21 cellular contexts compared by ENCODE assay signal in genomic region chr10:28637346-28637745, GRCh38. TPM values are rescaled to one million over a fixed set of nuclear protein-coding genes. Genes with fewer than 3 reads are reported as not detected.
DNase-seq lines count a peak whose midpoint lies in the region; ATAC-seq, FAIRE-seq and TF ChIP-seq lines count a peak whose summit lies in the region.
"Had no signal": no experiment of that assay in that cellular context is flagged by ENCODE, and none has a peak within 500 bp of the region (broad histone marks: within the 10 kb centered on the region; RNA-seq: fewer than 3 reads in every experiment).

No MANE protein-coding gene starts in this region.

- H3K4me2 ChIP-seq in H1 (ENCODE audit: insufficient read depth in 1 of 2, low read depth in 2 of 2, low read length in 2 of 2), result no peak overlapping the region
- H3K4me2 ChIP-seq: BLaER1 had no signal

- no peak for TF ChIP-seq CTCF in H1 (IDR thresholded peaks at IDR 0.05; ENCODE audit: control extremely low read depth in 1 of 3, insufficient read depth in 1 of 3, low read depth in 1 of 3, low read length in 3 of 3)

- peak overlapping the region; percentile 23 for H3K27ac Mint-ChIP-seq in activated naive CD4-positive, alpha-beta T cell treated with anti-CD3 and anti-CD28 coated beads, Interleukin-2, amount 50 U/mL, for 24 hours
- no peak overlapping the region for H3K27ac Mint-ChIP-seq in activated naive CD4-positive, alpha-beta T cell treated with anti-CD3 and anti-CD28 coated beads, Interleukin-2, amount 50 U/mL, for 72 hours
- H3K27ac Mint-ChIP-seq: B cell; CD4-positive, CD25-positive, alpha-beta regulatory T cell; CD8-positive, alpha-beta T cell; H9 had no signal

- no peak overlapping the region for H2BK12ac ChIP-seq in H1 (ENCODE audit: low read depth, low read length)

- no peak for FAIRE-seq in H1 (lab: Jason Lieb, UNC)
- FAIRE-seq: A204.1, G401.6, GM12892 had no signal

- no peak overlapping the region for H4K91ac ChIP-seq in H1 (replicated peaks; ENCODE audit: insufficient read length, low read length)

- no peaks in the 10 kb centered on the region for H3K27me3 ChIP-seq in H1 (replicated peaks in 1 of 4; ENCODE audit: control insufficient read depth in 3 of 4, extremely low read depth in 1 of 4, insufficient read depth in 3 of 4, low read length in 3 of 4)
- H3K27me3 ChIP-seq: BLaER1 had no signal

- peaks cover 1% of the 10 kb centered on the region for H3K36me3 Mint-ChIP-seq in activated naive CD4-positive, alpha-beta T cell treated with anti-CD3 and anti-CD28 coated beads, Interleukin-2, amount 50 U/mL, for 24 hours
- H3K36me3 Mint-ChIP-seq in activated naive CD4-positive, alpha-beta T cell treated with anti-CD3 and anti-CD28 coated beads, Interleukin-2, amount 50 U/mL, for 72 hours, result no peaks in the 10 kb centered on the region
- H3K36me3 Mint-ChIP-seq: CD4-positive, CD25-positive, alpha-beta regulatory T cell; CD8-positive, alpha-beta T cell had no signal

- no peak overlapping the region for H2BK5ac ChIP-seq in H1 (ENCODE audit: low read depth, low read length)

- H3K9me3 ChIP-seq in H1 (ENCODE audit: insufficient read depth in 2 of 2, low read depth in 1 of 2, low read length in 1 of 2), result no peaks in the 10 kb centered on the region
- H3K9me3 ChIP-seq: BLaER1 had no signal

- H3K23ac ChIP-seq in H1 (ENCODE audit: insufficient read length), result no peak overlapping the region

- no peak overlapping the region for H2BK20ac ChIP-seq in H1 (ENCODE audit: low read length)

- no peak for ATAC-seq in activated naive CD4-positive, alpha-beta T cell treated with anti-CD3 and anti-CD28 coated beads, Interleukin-2, amount 50 U/mL, for 72 hours
- no peak for ATAC-seq in stimulated activated naive CD8-positive, alpha-beta T cell treated with anti-CD3 and anti-CD28 coated beads, Interleukin-15, Interleukin-2, amounts not matched to agents 100 U/mL and 50 U/mL, for 24 hours
- ATAC-seq in left cardiac atrium (no peak), HG03108 (IDR thresholded peaks at IDR 0.05; ENCODE audit: unreplicated experiment) (no peak)
- ATAC-seq: CD8-positive, alpha-beta T cell; HCT116 had no signal

- H3K36me3 ChIP-seq in H1 (ENCODE audit: control insufficient read depth in 2 of 4, insufficient read depth in 4 of 4, low read length in 3 of 4), result no peaks in the 10 kb centered on the region
- H3K36me3 ChIP-seq: BLaER1 had no signal

- no peak overlapping the region for H3K4me3 ChIP-seq in H1 (ENCODE audit: extremely low read depth in 1 of 4, insufficient read depth in 2 of 4, low read depth in 3 of 4, low read length in 4 of 4)
- H3K4me3 ChIP-seq: BLaER1 had no signal

- H3K4ac ChIP-seq in H1 (replicated peaks; ENCODE audit: insufficient read length, low read depth, low read length), result no peak overlapping the region

- intact Hi-C loops in left cardiac atrium (cut with DNase I), result loop anchor here in 1 of 2 donors (10.0 kb wide), 1 partner anchor 657 kb away; no protein-coding TSS in a partner anchor

- peaks cover 2% of the 10 kb centered on the region for H3K27me3 Mint-ChIP-seq in activated naive CD4-positive, alpha-beta T cell treated with anti-CD3 and anti-CD28 coated beads, Interleukin-2, amount 50 U/mL, for 24 hours

- H3K4me1 ChIP-seq in H1 (replicated peaks in 1 of 4; ENCODE audit: control insufficient read depth in 3 of 4, insufficient read depth in 4 of 4, low read length in 3 of 4), result no peaks in the 10 kb centered on the region
- H3K4me1 ChIP-seq: BLaER1 had no signal

- H4K5ac ChIP-seq in H1 (ENCODE audit: insufficient read length, low read depth, low read length), result no peak overlapping the region

- TF ChIP-seq EP300 in H1 (IDR thresholded peaks at IDR 0.05; ENCODE audit: borderline replicate concordance in 1 of 2, low read depth in 2 of 2, low read length in 2 of 2), result no peak

- H3K14ac ChIP-seq in H1 (ENCODE audit: insufficient read length), result no peak overlapping the region

- H3K9me3 Mint-ChIP-seq in activated naive CD4-positive, alpha-beta T cell treated with anti-CD3 and anti-CD28 coated beads, Interleukin-2, amount 50 U/mL, for 24 hours, result peaks cover 3% of the 10 kb centered on the region
- H3K9me3 Mint-ChIP-seq in activated naive CD4-positive, alpha-beta T cell treated with anti-CD3 and anti-CD28 coated beads, Interleukin-2, amount 50 U/mL, for 72 hours, result no peaks in the 10 kb centered on the region
- H3K9me3 Mint-ChIP-seq: H9 had no signal

- H3K9ac ChIP-seq in H1 (replicated peaks in 1 of 4; ENCODE audit: extremely low read depth in 1 of 4, low read depth in 3 of 4, low read length in 3 of 4), result no peak overlapping the region
- H3K9ac ChIP-seq: BLaER1 had no signal

- H3K79me1 ChIP-seq in H1 (ENCODE audit: low read depth, low read length), result no peaks in the 10 kb centered on the region

- CTCF ChIA-PET in H1 (lab: Charles Lee; ENCODE audit: partially characterized antibody), result interaction anchor here (0.8 to 3.4 kb wide), 3 partner anchors 9 to 29 kb away, joined by 3 to 16 read pairs (median 3); no protein-coding TSS in a partner anchor

- H2AK5ac ChIP-seq in H1 (ENCODE audit: low read depth, low read length), result no peak overlapping the region

- H3K27ac ChIP-seq in H1 (ENCODE audit: low read depth, low read length), result no peak overlapping the region
- H3K27ac ChIP-seq: 22Rv1, BLaER1, C4-2B had no signal

- H3K79me2 ChIP-seq in H1 (ENCODE audit: control insufficient read depth in 1 of 2, insufficient read depth in 2 of 2, low read length in 2 of 2), result no peaks in the 10 kb centered on the region

- no peak overlapping the region for H3K18ac ChIP-seq in H1 (ENCODE audit: extremely low read depth, low read length)

- WGBS in H1 (ENCODE audit: extremely low coverage in 1 of 2, insufficient coverage in 1 of 2, insufficient read length in 1 of 2, insufficient replicate concordance in 2 of 2, low coverage in 1 of 2, low lambda C conversion rate in 2 of 2, missing lambda C conversion rate in 1 of 2), 2 experiments, result 95% methylated on average over 5 of the region's 5 CpGs; no CpG with 5 or more reads in 1 of the 2 experiments

- no peak overlapping the region for H3K4me3 Mint-ChIP-seq in activated naive CD4-positive, alpha-beta T cell treated with anti-CD3 and anti-CD28 coated beads, Interleukin-2, amount 50 U/mL, for 24 hours
- H3K4me3 Mint-ChIP-seq: B cell; CD4-positive, CD25-positive, alpha-beta regulatory T cell; CD8-positive, alpha-beta T cell; H9 had no signal

- TF ChIP-seq POLR2A in H1 (IDR thresholded peaks at IDR 0.05; ENCODE audit: control extremely low read depth in 1 of 2, low read depth in 2 of 2, low read length in 2 of 2), result no peak

- H2BK120ac ChIP-seq in H1 (replicated peaks; ENCODE audit: low read depth, low read length), result no peak overlapping the region

- no peaks in the 10 kb centered on the region for H3K23me2 ChIP-seq in H1 (ENCODE audit: low read depth, low read length)

- no peak for DNase-seq in activated naive CD4-positive, alpha-beta T cell treated with anti-CD3 and anti-CD28 coated beads, Interleukin-2, amount 50 U/mL, for 72 hours (ENCODE audit: low spot score in 2 of 2)
- DNase-seq in NCI-H82 treated with DMSO at 0.1 percent for 48 hours (lab: John Stamatoyannopoulos, UW; ENCODE audit: unreplicated experiment) (peak; percentile 95), H1 (ENCODE audit: low read depth in 1 of 2, low spot score in 2 of 2) (peak in 1 of 2 experiments; percentile 10), left cardiac atrium (no peak)
- DNase-seq in stimulated activated naive CD8-positive, alpha-beta T cell treated with anti-CD3 and anti-CD28 coated beads, Interleukin-15, Interleukin-2, amounts not matched to agents 100 U/mL and 50 U/mL, for 24 hours, result no peak
- DNase-seq: CD4-positive, CD25-positive, alpha-beta regulatory T cell; CD8-positive, alpha-beta T cell; DMS153; DND-41; GOT3; H9 had no signal

- no peak for TF ChIP-seq RAD21 in H1 (IDR thresholded peaks at IDR 0.05 in 1 of 2, conservative IDR thresholded peaks at IDR 0.05 in 1 of 2; ENCODE audit: low read depth in 2 of 2, low read length in 2 of 2)

- H3K56ac ChIP-seq in H1 (replicated peaks; ENCODE audit: insufficient read length, low read depth, low read length), result no peak overlapping the region

- H4K20me1 ChIP-seq in H1 (replicated peaks in 1 of 2; ENCODE audit: control insufficient read depth in 1 of 2, insufficient read depth in 2 of 2, low read length in 2 of 2), result no peaks in the 10 kb centered on the region
- H4K20me1 ChIP-seq: BLaER1 had no signal

- H2AFZ ChIP-seq in H1 (ENCODE audit: low read length), result 0 out of 2 replicates have a peak overlapping the region, but pooled peaks have one; percentile 8

- no peak overlapping the region for H4K8ac ChIP-seq in H1 (ENCODE audit: extremely low read depth, insufficient read depth, low read length)

- no peak overlapping the region for H2BK15ac ChIP-seq in H1 (ENCODE audit: low read length)

- H3K4me1 Mint-ChIP-seq in activated naive CD4-positive, alpha-beta T cell treated with anti-CD3 and anti-CD28 coated beads, Interleukin-2, amount 50 U/mL, for 24 hours, result no peaks in the 10 kb centered on the region
- H3K4me1 Mint-ChIP-seq: B cell; CD4-positive, CD25-positive, alpha-beta regulatory T cell; H9 had no signal

- POLR2A ChIA-PET in H1 (lab: Charles Lee; ENCODE audit: partially characterized antibody), result interaction anchor here (1.1 kb wide), 1 partner anchor 40 kb away, joined by 4 read pairs; the partner anchor contains the start of gene BAMBI

TF ChIP-seq in H1, 55 proteins besides CTCF, POLR2A, EP300 and RAD21:
- TF ChIP-seq BACH1 (IDR thresholded peaks at IDR 0.05; ENCODE audit: low read length) (no peak), SAP30 (IDR thresholded peaks at IDR 0.05; ENCODE audit: insufficient read depth, insufficient replicate concordance, low read length) (no peak)
TF ChIP-seq in H1: peak in this region for 0.

RNA-seq across cellular contexts. Expression of gene BAMBI, which starts 40.0 kb away (rescaled TPM):
- under 1 TPM in 1 of 2 donors, not detected in 1; 0.25 TPM for total RNA-seq in activated naive CD4-positive, alpha-beta T cell treated with anti-CD3 and anti-CD28 coated beads, Interleukin-2, amount 50 U/mL, for 72 hours
- 26.4 and 28.4 TPM in 2 replicates for total RNA-seq in H1 (2021; fragmentation: NEBNext Ultra II Directional; extraction: Animal tissue kit (Norgen Biotek cat#: 25700))
- 5.6 and 7.3 TPM in 2 replicates for polyA plus RNA-seq in H1 (2011; rRNA removed)
- polyA plus RNA-seq in H1 (2011; cell fraction: cytosol; rRNA removed), result 6.3 TPM
- 9.8 TPM for polyA plus RNA-seq in H1 (2011; cell fraction: nucleus; rRNA removed)
- 11.0 to 16.9 TPM (median 14.0 TPM) in 4 replicates for polyA plus RNA-seq in H1 (2012, experiment 1 of 2)
- 11.2 TPM for polyA plus RNA-seq in H1 (2012, experiment 2 of 2)
- polyA plus RNA-seq in H1 (2013, experiment 1 of 2), result 28.3 TPM
- polyA plus RNA-seq in H1 (2013, experiment 2 of 2), result 37.5 TPM
- 3.6 and 4.3 TPM in 2 replicates for polyA minus RNA-seq in H1 (2011; rRNA and poly(A)+ RNA removed)
- polyA minus RNA-seq in H1 (2011; cell fraction: cytosol; rRNA and poly(A)+ RNA removed), result 3.5 TPM
- 5.9 TPM for polyA minus RNA-seq in H1 (2011; cell fraction: nucleus; rRNA and poly(A)+ RNA removed)
- total RNA-seq in left cardiac atrium, result 10 to 100 TPM; 23.7 to 54.8 TPM

Comparison
In these comparisons a context has a peak if more than half of its experiments do, and no peak if none do; other contexts are left out.
1. RNA of gene BAMBI, which starts 40.0 kb away (total RNA-seq): 23.7 to 54.8 TPM in left cardiac atrium and 26.4 to 28.4 TPM in H1; 0.25 TPM in activated naive CD4-positive, alpha-beta T cell treated with anti-CD3 and anti-CD28 coated beads, Interleukin-2, amount 50 U/mL, for 72 hours; every median in the first group is over 10 times any median in the second.